In the genomic region with DNA sequence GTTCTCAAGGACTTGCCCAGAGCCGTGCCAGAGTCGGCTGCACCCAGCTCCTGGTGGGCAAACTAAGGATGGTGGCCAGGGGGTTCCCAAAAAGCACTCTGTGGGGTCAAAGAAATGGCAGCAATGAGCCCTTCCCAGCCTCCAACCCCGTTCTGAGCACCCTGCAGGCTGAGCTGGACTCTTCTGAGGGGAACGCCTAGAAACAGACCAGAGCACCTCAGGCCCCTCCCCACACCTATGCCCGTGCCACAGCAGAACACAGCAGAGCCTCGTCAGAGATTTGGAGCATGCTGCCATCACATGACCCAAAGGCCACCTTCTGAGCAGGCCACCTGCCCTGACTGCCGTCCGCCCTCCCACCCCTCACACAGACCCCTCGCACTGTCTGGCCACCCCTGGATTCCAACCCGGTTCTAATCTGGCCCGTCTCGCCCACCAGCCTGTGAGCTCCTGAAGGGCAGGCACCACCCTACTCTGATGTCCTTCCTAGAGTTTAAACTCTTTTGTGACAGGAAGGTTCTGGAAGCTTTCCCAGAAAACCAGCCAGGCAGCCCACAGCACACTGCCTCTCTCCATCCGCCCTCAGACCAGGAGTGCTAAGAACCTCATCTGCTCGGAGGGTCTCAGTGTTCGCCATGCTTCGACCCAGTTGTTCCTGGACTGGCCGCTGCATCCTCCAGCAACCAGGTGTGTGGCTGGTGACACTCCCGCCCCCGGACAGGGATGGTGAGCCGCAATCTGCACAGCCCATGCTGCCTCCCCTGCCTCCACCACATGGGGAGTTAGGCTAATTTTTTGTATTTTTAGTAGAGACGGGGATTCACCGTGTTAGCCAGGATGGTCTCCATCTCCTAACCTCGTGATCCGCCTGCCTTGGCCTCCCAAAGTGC, we compare ENCODE assay signal across 22 cellular contexts.
"Had no signal": no experiment of that assay in that cellular context is flagged by ENCODE, and none has a peak within 500 bp of the region (broad histone marks: within the 10 kb centered on the region; RNA-seq: fewer than 3 reads in every experiment).

No MANE protein-coding gene starts in this region.

- H3K36me3 ChIP-seq: heart right ventricle, neural progenitor cell, right lobe of liver, transverse colon had no signal

- H3K4me1 ChIP-seq: heart right ventricle, parathyroid adenoma, psoas muscle, right lobe of liver, testis had no signal

- H3K9me3 ChIP-seq: heart right ventricle, mucosa of descending colon, psoas muscle, right lobe of liver, testis, transverse colon had no signal

- H3K27me3 Mint-ChIP-seq: stimulated activated naive CD8-positive, alpha-beta T cell treated with anti-CD3 and anti-CD28 coated beads, Interleukin-15, Interleukin-2, amounts not matched to agents 100 ng/mL and 50 ng/mL, for 24 hours had no signal

- H3K9ac ChIP-seq: neural progenitor cell, parathyroid adenoma had no signal

- DNase-seq: cortex of kidney; dorsolateral prefrontal cortex; effector CD8-positive, alpha-beta T cell; heart right ventricle; hypothalamus; kidney glomerular epithelial cell; mammary epithelial cell; mucosa of descending colon; natural killer cell; occipital lobe; psoas muscle; retina; right lobe of liver; stimulated activated CD4-positive, alpha-beta T cell treated with anti-CD3 and anti-CD28 coated beads, Interleukin-4, amount 100 ng/mL, for 1 hour; stimulated activated CD8-positive, alpha-beta memory T cell treated with anti-CD3 and anti-CD28 coated beads, Interleukin-4, amount 100 ng/mL, for 48 hours; testis; transverse colon had no signal

- H3K36me3 Mint-ChIP-seq: natural killer cell; stimulated activated effector memory CD8-positive, alpha-beta T cell treated with anti-CD3 and anti-CD28 coated beads, Interleukin-12 subunit alpha, Interleukin-12 subunit beta, amount 100 ng/mL, for 72 hours had no signal

- H3K9me3 Mint-ChIP-seq: natural killer cell; neural progenitor cell; stimulated activated effector memory CD8-positive, alpha-beta T cell treated with anti-CD3 and anti-CD28 coated beads, Interleukin-12 subunit alpha, Interleukin-12 subunit beta, amount 100 ng/mL, for 72 hours; stimulated activated naive CD8-positive, alpha-beta T cell treated with anti-CD3 and anti-CD28 coated beads, Interleukin-15, Interleukin-2, amounts not matched to agents 100 ng/mL and 50 ng/mL, for 24 hours had no signal

- H3K27ac ChIP-seq: dorsolateral prefrontal cortex, heart right ventricle, neural progenitor cell, parathyroid adenoma, psoas muscle, right lobe of liver, testis, transverse colon had no signal

- H3K4me3 ChIP-seq: dorsolateral prefrontal cortex, heart right ventricle, mucosa of descending colon, neural progenitor cell, psoas muscle, right lobe of liver, testis, transverse colon had no signal

- H3K4me3 Mint-ChIP-seq: natural killer cell; neural progenitor cell; stimulated activated effector memory CD8-positive, alpha-beta T cell treated with anti-CD3 and anti-CD28 coated beads, Interleukin-12 subunit alpha, Interleukin-12 subunit beta, amount 100 ng/mL, for 72 hours; stimulated activated naive CD8-positive, alpha-beta T cell treated with anti-CD3 and anti-CD28 coated beads, Interleukin-15, Interleukin-2, amounts not matched to agents 100 ng/mL and 50 ng/mL, for 24 hours had no signal

- H3K4me1 Mint-ChIP-seq: natural killer cell; stimulated activated effector memory CD8-positive, alpha-beta T cell treated with anti-CD3 and anti-CD28 coated beads, Interleukin-12 subunit alpha, Interleukin-12 subunit beta, amount 100 ng/mL, for 72 hours had no signal

- H3K27me3 ChIP-seq: heart right ventricle, neural progenitor cell, right lobe of liver, testis, transverse colon had no signal

- ATAC-seq: esophagus mucosa; heart right ventricle; mucosa of descending colon; natural killer cell; psoas muscle; right lobe of liver; stimulated activated effector memory CD8-positive, alpha-beta T cell treated with anti-CD3 and anti-CD28 coated beads, Interleukin-12 subunit alpha, Interleukin-12 subunit beta, amount 100 ng/mL, for 72 hours had no signal

- H3K27ac Mint-ChIP-seq: natural killer cell; neural progenitor cell; stimulated activated effector memory CD8-positive, alpha-beta T cell treated with anti-CD3 and anti-CD28 coated beads, Interleukin-12 subunit alpha, Interleukin-12 subunit beta, amount 100 ng/mL, for 72 hours; stimulated activated naive CD8-positive, alpha-beta T cell treated with anti-CD3 and anti-CD28 coated beads, Interleukin-15, Interleukin-2, amounts not matched to agents 100 ng/mL and 50 ng/mL, for 24 hours had no signal
